ENCODE assay signal across 27 cellular contexts in genomic region chr4:72323227-72323626, GRCh38.
DNase-seq lines count a peak whose midpoint lies in the region; ATAC-seq, FAIRE-seq and TF ChIP-seq lines count a peak whose summit lies in the region.
"Had no signal": no experiment of that assay in that cellular context is flagged by ENCODE, and none has a peak within 500 bp of the region (broad histone marks: within the 10 kb centered on the region; RNA-seq: fewer than 3 reads in every experiment).

No MANE protein-coding gene starts in this region.

- H3K4me1 Mint-ChIP-seq in astrocyte (ENCODE audit: low read depth, unreplicated experiment), result peaks cover 5% of the 10 kb centered on the region

- H3K9me3 ChIP-seq in astrocyte (ENCODE audit: insufficient read depth, low read depth, low read length) (no peaks in the 10 kb centered on the region), mesenchymal stem cell (ENCODE audit: control insufficient read depth, low read length) (no peaks in the 10 kb centered on the region), tibial artery (no peaks in the 10 kb centered on the region)
- H3K9me3 ChIP-seq: lower lobe of right lung had no signal

- peak; percentile 22 for DNase-seq in astrocyte (ENCODE audit: low read depth)
- no peak for DNase-seq in mesenchymal stem cell
- no peak for DNase-seq in RWPE1 (ENCODE audit: low spot score)
- DNase-seq in Right ventricle myocardium inferior (ENCODE audit: missing footprints), result no peak
- no peak for DNase-seq in tibial artery
- DNase-seq: activated CD4-positive, alpha-beta T cell treated with anti-CD3 and anti-CD28 coated beads for 1 hour; activated CD8-positive, alpha-beta memory T cell treated with anti-CD3 and anti-CD28 coated beads for 24 hours; activated naive CD4-positive, alpha-beta T cell; activated T-cell treated with anti-CD3 and anti-CD28 coated beads, Interleukin-2, amount 50 U/mL, for 24 hours; amygdala; CD4-positive, alpha-beta memory T cell; central memory CD4-positive, alpha-beta T cell; DMS153; foreskin keratinocyte; GM23248; KG1; lower lobe of right lung; NCI-H1694 treated with DMSO at 0.1 percent for 48 hours; NCI-H2227 treated with DMSO at 0.1 percent for 48 hours; SHP77; substantia nigra had no signal

- 79% methylated on average over 1 of the region's 2 CpGs for WGBS in mesenchymal stem cell

- CTCF ChIA-PET in RWPE1 (lab: Yijun Ruan, JAX), result no interaction called here

- intact Hi-C loops in Right ventricle myocardium inferior (cut with DNase I), result no loop called here
- intact Hi-C loops in tibial artery (cut with DNase I; ENCODE audit: low total_unique reads), result no loop called here

- H3K9me3 Mint-ChIP-seq in astrocyte (ENCODE audit: unreplicated experiment), result no peaks in the 10 kb centered on the region
- H3K9me3 Mint-ChIP-seq: activated T-cell treated with anti-CD3 and anti-CD28 coated beads, Interleukin-2, amount 50 U/mL, for 24 hours; CD4-positive, alpha-beta memory T cell had no signal

- H3K27me3 ChIP-seq in astrocyte (ENCODE audit: insufficient read depth, low read length) (no peaks in the 10 kb centered on the region), mesenchymal stem cell (ENCODE audit: control insufficient read depth in 1 of 2, insufficient read depth in 1 of 2, low read length in 2 of 2) (no peaks in the 10 kb centered on the region), tibial artery (no peaks in the 10 kb centered on the region)

- no peak overlapping the region for H3K4me3 Mint-ChIP-seq in astrocyte (ENCODE audit: unreplicated experiment)
- H3K4me3 Mint-ChIP-seq: activated T-cell treated with anti-CD3 and anti-CD28 coated beads, Interleukin-2, amount 50 U/mL, for 24 hours; CD4-positive, alpha-beta memory T cell had no signal

- no peak overlapping the region for H2BK12ac ChIP-seq in mesenchymal stem cell (ENCODE audit: low read length in 2 of 2)

- TF ChIP-seq CTCF in astrocyte (IDR thresholded peaks at IDR 0.05; ENCODE audit: insufficient read depth, low read depth, low read length) (no peak), RWPE1 (conservative IDR thresholded peaks at IDR 0.05; ENCODE audit: low read depth) (no peak), tibial artery (IDR thresholded peaks at IDR 0.05) (no peak)

- no peak overlapping the region for H3K9ac ChIP-seq in astrocyte (ENCODE audit: low read length)
- H3K9ac ChIP-seq in mesenchymal stem cell (ENCODE audit: low read length), result no peak overlapping the region
- H3K9ac ChIP-seq: GM23248 had no signal

- no peaks in the 10 kb centered on the region for H3K27me3 Mint-ChIP-seq in astrocyte (ENCODE audit: low read depth, unreplicated experiment)
- H3K27me3 Mint-ChIP-seq: progenitor cell of endocrine pancreas had no signal

- H3K27ac ChIP-seq in astrocyte (ENCODE audit: low read depth, low read length) (no peak overlapping the region), mesenchymal stem cell (ENCODE audit: low read length, poor library complexity, severe bottlenecking) (peak overlapping the region; percentile 17), RWPE1 (no peak overlapping the region), tibial artery (no peak overlapping the region)
- H3K27ac ChIP-seq: foreskin keratinocyte, GM23248, lower lobe of right lung had no signal

- no peak for FAIRE-seq in astrocyte (lab: Jason Lieb, UNC)
- FAIRE-seq: GM18507, HTR-8/SVneo, islet of Langerhans had no signal

- ATAC-seq in GM18907 (IDR thresholded peaks at IDR 0.05; ENCODE audit: unreplicated experiment) (peak; percentile 80), HG02759 (IDR thresholded peaks at IDR 0.05; ENCODE audit: unreplicated experiment) (peak; percentile 42), Right ventricle myocardium inferior (no peak)
- ATAC-seq: foreskin keratinocyte, lower lobe of right lung had no signal

- no peaks in the 10 kb centered on the region for H3K36me3 Mint-ChIP-seq in astrocyte (ENCODE audit: low read depth, unreplicated experiment)
- H3K36me3 Mint-ChIP-seq: CD4-positive, alpha-beta memory T cell had no signal

- H3K4me2 ChIP-seq in astrocyte (ENCODE audit: low read length) (no peak overlapping the region), mesenchymal stem cell (ENCODE audit: low read length, poor library complexity, severe bottlenecking) (no peak overlapping the region)

- H4K8ac ChIP-seq in mesenchymal stem cell (ENCODE audit: low read length), result no peak overlapping the region

- no peak overlapping the region for H3K4ac ChIP-seq in mesenchymal stem cell (ENCODE audit: low read depth in 1 of 2, low read length in 2 of 2)

- H2AK5ac ChIP-seq in mesenchymal stem cell (ENCODE audit: low read length, severe bottlenecking), result no peak overlapping the region

- H3K79me1 ChIP-seq in mesenchymal stem cell (replicated peaks; ENCODE audit: low read length, poor library complexity, severe bottlenecking), result no peaks in the 10 kb centered on the region

- H2AFZ ChIP-seq in astrocyte (ENCODE audit: low read depth, low read length) (no peak overlapping the region), mesenchymal stem cell (ENCODE audit: low read depth, low read length) (no peak overlapping the region)
- H2AFZ ChIP-seq: GM23248 had no signal

- no peak overlapping the region for H3K18ac ChIP-seq in mesenchymal stem cell (ENCODE audit: low read depth in 1 of 2, low read length in 2 of 2)

- no peak overlapping the region for H2BK120ac ChIP-seq in mesenchymal stem cell (ENCODE audit: low read depth, low read length)

- no peak overlapping the region for H4K91ac ChIP-seq in mesenchymal stem cell (ENCODE audit: low read length)

- H3K36me3 ChIP-seq in astrocyte (ENCODE audit: insufficient read depth, low read length) (no peaks in the 10 kb centered on the region), mesenchymal stem cell (ENCODE audit: control insufficient read depth in 1 of 2, insufficient read depth in 2 of 2, low read depth in 1 of 2, low read length in 2 of 2) (no peaks in the 10 kb centered on the region), tibial artery (no peaks in the 10 kb centered on the region)
- H3K36me3 ChIP-seq: lower lobe of right lung had no signal

- no peaks in the 10 kb centered on the region for H4K20me1 ChIP-seq in astrocyte (ENCODE audit: insufficient read depth, low read length)

- POLR2A ChIA-PET in RWPE1 (lab: Yijun Ruan, JAX; ENCODE audit: low non-redundant PET), result no interaction called here

- peaks cover 15% of the 10 kb centered on the region for H3K4me1 ChIP-seq in astrocyte (ENCODE audit: insufficient read depth, low read length)
- H3K4me1 ChIP-seq in mesenchymal stem cell (ENCODE audit: control insufficient read depth, insufficient read depth, low read depth, low read length), result peaks cover 4% of the 10 kb centered on the region
- H3K4me1 ChIP-seq in tibial artery, result peaks cover 0 to 19% (median 11%) of the 10 kb centered on the region in 4 donors
- H3K4me1 ChIP-seq: lower lobe of right lung had no signal

- H3K23ac ChIP-seq in mesenchymal stem cell (ENCODE audit: low read length in 2 of 2), result no peak overlapping the region

- no peak overlapping the region for H2BK15ac ChIP-seq in mesenchymal stem cell (ENCODE audit: low read depth, poor library complexity, severe bottlenecking)

- H3K14ac ChIP-seq in mesenchymal stem cell (ENCODE audit: low read length in 2 of 2), result no peak overlapping the region

- H3K27ac Mint-ChIP-seq in astrocyte (ENCODE audit: unreplicated experiment), result no peak overlapping the region
- H3K27ac Mint-ChIP-seq: activated T-cell treated with anti-CD3 and anti-CD28 coated beads, Interleukin-2, amount 50 U/mL, for 24 hours; CD4-positive, alpha-beta memory T cell had no signal

- no peaks in the 10 kb centered on the region for H3K79me2 ChIP-seq in astrocyte (ENCODE audit: insufficient read depth, low read length)

- H2BK5ac ChIP-seq in mesenchymal stem cell (ENCODE audit: low read depth, low read length, poor library complexity, severe bottlenecking), result no peak overlapping the region

- H3K4me3 ChIP-seq in astrocyte (ENCODE audit: insufficient read depth, low read depth, low read length) (no peak overlapping the region), mesenchymal stem cell (ENCODE audit: insufficient read depth in 1 of 2, low read depth in 1 of 2, low read length in 2 of 2) (no peak overlapping the region), tibial artery (no peak overlapping the region)
- H3K4me3 ChIP-seq: GM23248, lower lobe of right lung had no signal
